In genomic region chr6:42726485-42727083, GRCh38 we compare ENCODE assay signal across 7 cellular contexts. TPM values are rescaled to one million over a fixed set of nuclear protein-coding genes. Genes with fewer than 3 reads are reported as not detected.
A peak's percentile ranks its signal among the peaks of the same experiment; 100 is the strongest.
DNase-seq lines count a peak whose midpoint lies in the region; ATAC-seq and TF ChIP-seq lines count a peak whose summit lies in the region.

No MANE protein-coding gene starts in this region.

- no peaks in the 10 kb centered on the region for H3K36me3 Mint-ChIP-seq in chondrocyte (ENCODE audit: low read depth)

- H3K27ac Mint-ChIP-seq in chondrocyte (ENCODE audit: unreplicated experiment), result no peak overlapping the region

- peak overlapping the region; percentile 58 for H3K27ac ChIP-seq in layer of hippocampus (ENCODE audit: low read depth, low read length)

- DNase-seq in NCI-H345 treated with DMSO at 0.1 percent for 48 hours (lab: John Stamatoyannopoulos, UW; ENCODE audit: unreplicated experiment), result peak; percentile 48
- peak; percentile 63 for DNase-seq in activated CD4-positive, CD25-positive, alpha-beta regulatory T cell treated with anti-CD3 and anti-CD28 coated beads, Interleukin-2, amount 50 U/mL, for 72 hours
- DNase-seq in chondrocyte (ENCODE audit: low spot score), result peak; percentile 22
- DNase-seq in stimulated activated CD4-positive, alpha-beta T cell treated with anti-CD3 and anti-CD28 coated beads, Interleukin-1b, Interleukin-23, amount 100 ng/mL, for 48 hours, result peak; percentile 76

- H3K27me3 ChIP-seq in layer of hippocampus (ENCODE audit: control insufficient read depth, insufficient read depth, low read length), result no peaks in the 10 kb centered on the region

- ATAC-seq in GM18502 (IDR thresholded peaks at IDR 0.05; ENCODE audit: poor library complexity, unreplicated experiment) (peak; percentile 64), HG03159 (IDR thresholded peaks at IDR 0.05; ENCODE audit: unreplicated experiment) (peak; percentile 86)

- H3K4me1 Mint-ChIP-seq in chondrocyte (ENCODE audit: low read depth), result peaks cover 7% of the 10 kb centered on the region

- H3K27me3 Mint-ChIP-seq in chondrocyte (ENCODE audit: low read depth), result no peaks in the 10 kb centered on the region

- H3K9me3 Mint-ChIP-seq in chondrocyte (ENCODE audit: low read depth), result no peaks in the 10 kb centered on the region

- H3K4me3 Mint-ChIP-seq in chondrocyte (ENCODE audit: unreplicated experiment), result peak overlapping the region; percentile 33

- TF ChIP-seq CTCF in chondrocyte (IDR thresholded peaks at IDR 0.05), result peak; percentile 98

RNA-seq across cellular contexts. Expression of gene PRPH2, which starts 4.2 kb away (rescaled TPM):
- total RNA-seq in chondrocyte, result not detected in 3 replicates

RNA-seq across cellular contexts. Expression of gene TBCC, which starts 19.3 kb away (rescaled TPM):
- 17.5 to 19.3 TPM (median 18.4 TPM) in 3 replicates for total RNA-seq in chondrocyte

RNA-seq across cellular contexts. Expression of gene BICRAL, which starts 55.3 kb away (rescaled TPM):
- total RNA-seq in chondrocyte, result 9.2 to 10.8 TPM (median 9.7 TPM) in 3 replicates

Comparison
In these comparisons a context has a peak if more than half of its experiments do, and no peak if none do; other contexts are left out.
1. Peak in every context shown above with its lines: DNase-seq, ATAC-seq and H3K27ac ChIP-seq.
2. DNase-seq: peak in every context shown above with its lines; median percentile 76 in stimulated activated CD4-positive, alpha-beta T cell treated with anti-CD3 and anti-CD28 coated beads, Interleukin-1b, Interleukin-23, amount 100 ng/mL, for 48 hours; 63 in activated CD4-positive, CD25-positive, alpha-beta regulatory T cell treated with anti-CD3 and anti-CD28 coated beads, Interleukin-2, amount 50 U/mL, for 72 hours; 48 in NCI-H345 treated with DMSO at 0.1 percent for 48 hours; 22 in chondrocyte.